18 cellular contexts compared by ENCODE assay signal in genomic region chr6:92534109-92534508, GRCh38.
A peak's percentile ranks its signal among the peaks of the same experiment; 100 is the strongest.
DNase-seq lines count a peak whose midpoint lies in the region; ATAC-seq and TF ChIP-seq lines count a peak whose summit lies in the region.
"Had no signal": no experiment of that assay in that cellular context is flagged by ENCODE, and none has a peak within 500 bp of the region (broad histone marks: within the 10 kb centered on the region; RNA-seq: fewer than 3 reads in every experiment).

No MANE protein-coding gene starts in this region.

- H3K27ac Mint-ChIP-seq in H9, result peak overlapping the region in 2 of 3 experiments; percentile 18 to 53; a peak in 2 of 7 replicates
- H3K27ac Mint-ChIP-seq: B cell; CD4-positive, alpha-beta T cell; CD8-positive, alpha-beta T cell had no signal

- DNase-seq in H9, result no peak
- DNase-seq in dermis blood vessel endothelial cell, result peak; percentile 64
- DNase-seq in mesendoderm, result peak; percentile 42
- no peak for DNase-seq in spleen
- DNase-seq in aorta, result no peak
- DNase-seq in effector memory CD4-positive, alpha-beta T cell, result no peak
- DNase-seq: AML-193; Caco-2; Calu3; CD4-positive, alpha-beta T cell; CD8-positive, alpha-beta T cell; DMS79 treated with DMSO at 0.1 percent for 48 hours; GF-D8 had no signal

- intact Hi-C loops in spleen (cut with DNase I; ENCODE audit: low total_unique reads), result no loop called here
- intact Hi-C loops in aorta (cut with DNase I), result no loop called here

- no peak overlapping the region for H3K56ac ChIP-seq in H9 (ENCODE audit: insufficient read length, low read depth, low read length)
- no peak overlapping the region for H3K56ac ChIP-seq in mesendoderm (ENCODE audit: low read length)

- no peaks in the 10 kb centered on the region for H3K4me1 ChIP-seq in H9 (ENCODE audit: insufficient read depth, low read length)
- no peaks in the 10 kb centered on the region for H3K4me1 ChIP-seq in mesendoderm (ENCODE audit: control insufficient read depth, low read depth, low read length)
- H3K4me1 ChIP-seq in spleen, result no peaks in the 10 kb centered on the region
- H3K4me1 ChIP-seq in aorta (ENCODE audit: control insufficient read depth in 1 of 2, insufficient read depth in 2 of 2, low read length in 2 of 2), result no peaks in the 10 kb centered on the region
- H3K4me1 ChIP-seq in effector memory CD4-positive, alpha-beta T cell (ENCODE audit: control insufficient read depth, insufficient read depth, low read length, poor library complexity, severe bottlenecking), result no peaks in the 10 kb centered on the region
- H3K4me1 ChIP-seq: A549, Caco-2 had no signal

- H3K36me3 Mint-ChIP-seq in H9 (ENCODE audit: insufficient read depth in 1 of 3, low read depth in 3 of 3), result no peaks in the 10 kb centered on the region
- H3K36me3 Mint-ChIP-seq: CD8-positive, alpha-beta T cell had no signal

- H2BK120ac ChIP-seq in H9 (ENCODE audit: low read depth, low read length, poor library complexity, severe bottlenecking) (no peak overlapping the region), mesendoderm (ENCODE audit: low read depth, low read length) (no peak overlapping the region)

- no peak overlapping the region for H2BK15ac ChIP-seq in H9 (ENCODE audit: low read depth, low read length)
- H2BK15ac ChIP-seq in mesendoderm (replicated peaks; ENCODE audit: low read depth), result no peak overlapping the region

- no peak overlapping the region for H3K23ac ChIP-seq in H9 (ENCODE audit: insufficient read length, low read depth, low read length)
- no peak overlapping the region for H3K23ac ChIP-seq in mesendoderm (ENCODE audit: low read length)

- H2AFZ ChIP-seq in H9 (ENCODE audit: low read length), result no peak overlapping the region

- no peak for TF ChIP-seq POLR2A in spleen (IDR thresholded peaks at IDR 0.05)

- no peaks in the 10 kb centered on the region for H3K79me2 ChIP-seq in H9 (ENCODE audit: insufficient read depth, low read length)
- no peaks in the 10 kb centered on the region for H3K79me2 ChIP-seq in mesendoderm (ENCODE audit: control insufficient read depth, insufficient read depth, low read length)

- no peaks in the 10 kb centered on the region for H3K27me3 Mint-ChIP-seq in H9 (ENCODE audit: low read depth)
- H3K27me3 Mint-ChIP-seq: B cell; CD4-positive, alpha-beta T cell had no signal

- H3K9me3 ChIP-seq in H9 (ENCODE audit: control insufficient read depth, low read depth, low read length), result no peaks in the 10 kb centered on the region
- peaks cover 0 to 3% (median 0%) of the 10 kb centered on the region in 8 donors for H3K9me3 ChIP-seq in spleen
- no peaks in the 10 kb centered on the region for H3K9me3 ChIP-seq in aorta (ENCODE audit: control insufficient read depth, low read length)
- H3K9me3 ChIP-seq in effector memory CD4-positive, alpha-beta T cell (ENCODE audit: control insufficient read depth, low read length), result no peaks in the 10 kb centered on the region
- H3K9me3 ChIP-seq: A549; BLaER1 treated with 17β-estradiol and CSF1 and Interleukin-3, amounts not matched to agents 10 nM and 100 nM; Caco-2 had no signal

- WGBS in H9 (ENCODE audit: extremely low coverage, insufficient read length, low lambda C conversion rate), result 100% methylated on average over 1 of the region's 3 CpGs
- 100% methylated on average over 1 of the region's 3 CpGs for WGBS in mesendoderm (ENCODE audit: extremely low coverage, insufficient coverage, low lambda C conversion rate)
- 50 to 66% (median 60%) methylated on average over 3 of the region's 3 CpGs for WGBS in spleen, 5 donors
- whole genome bisulfite sequencing in aorta, 2 donors, result 59 to 66% methylated on average over 3 of the region's 3 CpGs

- H4K8ac ChIP-seq in H9 (replicated peaks; ENCODE audit: insufficient read length, low read depth, low read length), result no peak overlapping the region
- H4K8ac ChIP-seq in mesendoderm (ENCODE audit: low read depth, low read length), result no peak overlapping the region

- no peaks in the 10 kb centered on the region for H4K20me1 ChIP-seq in H9 (ENCODE audit: control insufficient read depth, insufficient read depth, insufficient read length)
- H4K20me1 ChIP-seq: BLaER1 treated with 17β-estradiol and CSF1 and Interleukin-3, amounts not matched to agents 10 nM and 100 nM had no signal

- H3K27me3 ChIP-seq in H9 (ENCODE audit: insufficient read depth, low read length) (no peaks in the 10 kb centered on the region), mesendoderm (ENCODE audit: insufficient read depth, low read length, poor library complexity) (no peaks in the 10 kb centered on the region), spleen (replicated peaks in 1 of 7) (no peaks in the 10 kb centered on the region), aorta (ENCODE audit: control insufficient read depth in 1 of 2, insufficient read depth in 2 of 2, low read length in 1 of 2) (no peaks in the 10 kb centered on the region)
- no peaks in the 10 kb centered on the region for H3K27me3 ChIP-seq in effector memory CD4-positive, alpha-beta T cell (replicated peaks; ENCODE audit: control insufficient read depth, insufficient read depth, low read length, poor library complexity, severe bottlenecking)
- H3K27me3 ChIP-seq: BLaER1 treated with 17β-estradiol and CSF1 and Interleukin-3, amounts not matched to agents 10 nM and 100 nM had no signal

- H2BK5ac ChIP-seq in H9 (ENCODE audit: insufficient read length, low read length) (no peak overlapping the region), mesendoderm (ENCODE audit: low read length) (no peak overlapping the region)

- H3K27ac ChIP-seq in H9 (ENCODE audit: insufficient read length, low read depth, low read length) (no peak overlapping the region), mesendoderm (ENCODE audit: low read depth, low read length) (no peak overlapping the region), spleen (no peak overlapping the region), aorta (ENCODE audit: low read depth in 1 of 2, low read length in 2 of 2) (no peak overlapping the region)
- H3K27ac ChIP-seq in effector memory CD4-positive, alpha-beta T cell (ENCODE audit: insufficient read depth, low read length, poor library complexity, severe bottlenecking), result no peak overlapping the region
- H3K27ac ChIP-seq: 22Rv1; A549; BLaER1 treated with 17β-estradiol and CSF1 and Interleukin-3, amounts not matched to agents 10 nM and 100 nM; C4-2B had no signal

- H3K18ac ChIP-seq in H9 (ENCODE audit: insufficient read length, low read depth, low read length) (no peak overlapping the region), mesendoderm (ENCODE audit: low read length) (no peak overlapping the region)

- H3K4ac ChIP-seq in H9 (ENCODE audit: low read depth, low read length) (no peak overlapping the region), mesendoderm (ENCODE audit: low read depth, low read length) (no peak overlapping the region)

- no peaks in the 10 kb centered on the region for H3K23me2 ChIP-seq in H9 (ENCODE audit: insufficient read length, low read depth, low read length, poor library complexity, severe bottlenecking)

- no peak overlapping the region for H3K4me3 ChIP-seq in mesendoderm (ENCODE audit: low read length)
- H3K4me3 ChIP-seq in spleen, result no peak overlapping the region
- no peak overlapping the region for H3K4me3 ChIP-seq in aorta (ENCODE audit: low read length in 2 of 2)
- no peak overlapping the region for H3K4me3 ChIP-seq in effector memory CD4-positive, alpha-beta T cell (ENCODE audit: insufficient read depth, low read depth, low read length, poor library complexity, severe bottlenecking)
- H3K4me3 ChIP-seq: A549; BLaER1 treated with 17β-estradiol and CSF1 and Interleukin-3, amounts not matched to agents 10 nM and 100 nM had no signal

- H3K4me3 Mint-ChIP-seq in H9, result no peak overlapping the region
- H3K4me3 Mint-ChIP-seq: B cell; CD4-positive, alpha-beta T cell; CD8-positive, alpha-beta T cell had no signal

- H4K91ac ChIP-seq in H9 (ENCODE audit: insufficient read length, low read depth, low read length), result no peak overlapping the region

- peaks cover 5 to 6% of the 10 kb centered on the region in 2 experiments for H3K4me1 Mint-ChIP-seq in H9
- H3K4me1 Mint-ChIP-seq: B cell had no signal

- H3K14ac ChIP-seq in H9 (ENCODE audit: insufficient read depth, low read length), result no peak overlapping the region

- H2AK5ac ChIP-seq in H9 (ENCODE audit: insufficient read length, low read length), result no peak overlapping the region
- no peak overlapping the region for H2AK5ac ChIP-seq in mesendoderm (ENCODE audit: low read length)

- no peaks in the 10 kb centered on the region for H3K36me3 ChIP-seq in mesendoderm (ENCODE audit: control insufficient read depth, insufficient read depth, low read length)
- no peaks in the 10 kb centered on the region for H3K36me3 ChIP-seq in spleen
- no peaks in the 10 kb centered on the region for H3K36me3 ChIP-seq in aorta (ENCODE audit: control insufficient read depth in 1 of 2, insufficient read depth in 2 of 2, low read length in 1 of 2)
- H3K36me3 ChIP-seq in effector memory CD4-positive, alpha-beta T cell (ENCODE audit: control insufficient read depth, insufficient read depth, low read length), result no peaks in the 10 kb centered on the region
- H3K36me3 ChIP-seq: BLaER1 treated with 17β-estradiol and CSF1 and Interleukin-3, amounts not matched to agents 10 nM and 100 nM had no signal

- no peaks in the 10 kb centered on the region for H3K9me3 Mint-ChIP-seq in H9
- H3K9me3 Mint-ChIP-seq: CD8-positive, alpha-beta T cell had no signal

- no peak overlapping the region for H3K9ac ChIP-seq in H9 (ENCODE audit: extremely low read depth, insufficient read length, low read length)
- no peak overlapping the region for H3K9ac ChIP-seq in mesendoderm (ENCODE audit: low read length)
- H3K9ac ChIP-seq: BLaER1 treated with 17β-estradiol and CSF1 and Interleukin-3, amounts not matched to agents 10 nM and 100 nM had no signal

- no peak for ATAC-seq in aorta (ENCODE audit: low FRiP score)
- ATAC-seq: A549; CD8-positive, alpha-beta T cell had no signal

- H3T11ph ChIP-seq in H9 (ENCODE audit: low read length), result no peak overlapping the region

- no peak overlapping the region for H4K5ac ChIP-seq in H9 (ENCODE audit: insufficient read length, low read depth, low read length)
- no peak overlapping the region for H4K5ac ChIP-seq in mesendoderm (ENCODE audit: low read length)

- no peak overlapping the region for H2BK20ac ChIP-seq in H9 (ENCODE audit: low read depth, low read length, poor library complexity, severe bottlenecking)

- no peak overlapping the region for H2BK12ac ChIP-seq in H9 (ENCODE audit: insufficient read length, low read depth, low read length)

- TF ChIP-seq CTCF in H9 (conservative IDR thresholded peaks at IDR 0.05) (no peak), spleen (IDR thresholded peaks at IDR 0.05 in 8 of 11, conservative IDR thresholded peaks at IDR 0.05 in 3 of 11) (no peak)

- no peak overlapping the region for H3K4me2 ChIP-seq in H9 (ENCODE audit: insufficient read depth, insufficient read length, low read length)
- H3K4me2 ChIP-seq in mesendoderm (ENCODE audit: low read length), result no peak overlapping the region
- H3K4me2 ChIP-seq: A549; BLaER1 treated with 17β-estradiol and CSF1 and Interleukin-3, amounts not matched to agents 10 nM and 100 nM had no signal

- H3K79me1 ChIP-seq in H9 (ENCODE audit: insufficient read depth, low read depth, low read length, poor library complexity, severe bottlenecking) (no peaks in the 10 kb centered on the region), mesendoderm (ENCODE audit: low read length) (no peaks in the 10 kb centered on the region)

Comparison
In these comparisons a context has a peak if more than half of its experiments do, and no peak if none do; other contexts are left out.
1. DNase-seq: peak in dermis blood vessel endothelial cell (single experiment) and mesendoderm (single experiment); none in H9 (single experiment), spleen (single experiment), aorta (0 of 2) and effector memory CD4-positive, alpha-beta T cell (0 of 3).